In the genomic region with DNA sequence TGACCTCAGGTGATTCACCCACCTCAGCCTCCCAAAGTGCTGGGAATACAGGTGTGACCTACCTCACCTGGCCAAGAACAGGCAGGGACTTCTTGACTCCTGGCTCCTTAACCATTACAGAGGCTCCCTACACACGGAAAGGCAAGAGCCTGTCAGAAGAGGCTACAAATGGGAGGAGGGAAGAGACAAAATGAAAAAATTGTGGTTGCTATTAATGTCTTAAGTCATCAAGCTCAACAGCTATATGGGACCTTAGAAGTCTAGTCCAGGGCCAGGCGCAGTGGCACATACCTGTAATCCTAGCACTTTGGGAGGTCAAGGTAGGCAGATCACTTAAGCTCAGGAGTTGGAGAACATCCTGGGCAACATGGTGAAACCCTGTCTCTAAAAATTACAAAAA, we compare ENCODE assay signal across 32 cellular contexts. TPM values are rescaled to one million over a fixed set of nuclear protein-coding genes. Genes with fewer than 3 reads are reported as not detected.
"Had no signal": no experiment of that assay in that cellular context is flagged by ENCODE, and none has a peak within 500 bp of the region (broad histone marks: within the 10 kb centered on the region; RNA-seq: fewer than 3 reads in every experiment).

No MANE protein-coding gene starts in this region.

- H3K27me3 Mint-ChIP-seq: dendritic cell treated with granulocyte-macrophage colony-stimulating factor and Interleukin-4, amounts not matched to agents 40 ng/mL and 50 ng/mL, for 4 days; memory B cell; stimulated activated naive CD8-positive, alpha-beta T cell treated with anti-CD3 and anti-CD28 coated beads, Interleukin-15, amount 100 ng/mL, for 72 hours; type B pancreatic cell had no signal

- H3K4me2 ChIP-seq: neural progenitor cell had no signal

- H3K9me3 Mint-ChIP-seq: dendritic cell treated with granulocyte-macrophage colony-stimulating factor and Interleukin-4, amounts not matched to agents 40 ng/mL and 50 ng/mL, for 4 days; immature natural killer cell; memory B cell; nephron; neural progenitor cell; stimulated activated naive CD8-positive, alpha-beta T cell treated with anti-CD3 and anti-CD28 coated beads, Interleukin-15, amount 100 ng/mL, for 72 hours; type B pancreatic cell had no signal

- H3K4me3 ChIP-seq: colonic mucosa, heart right ventricle, lung, mucosa of descending colon, neural progenitor cell, sigmoid colon, thyroid gland had no signal

- H3K36me3 Mint-ChIP-seq: immature natural killer cell; memory B cell; mesothelial cell of epicardium; naive thymus-derived CD4-positive, alpha-beta T cell; neural progenitor cell; type B pancreatic cell had no signal

- H3K9me3 ChIP-seq: colonic mucosa, heart right ventricle, mucosa of descending colon, psoas muscle, sigmoid colon, thyroid gland had no signal

- H3K4me1 ChIP-seq: colonic mucosa, neural progenitor cell, sigmoid colon, thyroid gland had no signal

- ATAC-seq: heart right ventricle; mucosa of descending colon; naive thymus-derived CD4-positive, alpha-beta T cell; right cardiac atrium; stimulated activated naive CD8-positive, alpha-beta T cell treated with anti-CD3 and anti-CD28 coated beads, Interleukin-15, amount 100 ng/mL, for 72 hours had no signal

- H2AFZ ChIP-seq: neural progenitor cell had no signal

- H3K27ac Mint-ChIP-seq: dendritic cell treated with granulocyte-macrophage colony-stimulating factor and Interleukin-4, amounts not matched to agents 40 ng/mL and 50 ng/mL, for 4 days; immature natural killer cell; memory B cell; mesothelial cell of epicardium; naive thymus-derived CD4-positive, alpha-beta T cell; neural progenitor cell; stimulated activated naive CD8-positive, alpha-beta T cell treated with anti-CD3 and anti-CD28 coated beads, Interleukin-15, amount 100 ng/mL, for 72 hours; type B pancreatic cell had no signal

- H3K4me3 Mint-ChIP-seq: dendritic cell treated with granulocyte-macrophage colony-stimulating factor and Interleukin-4, amounts not matched to agents 40 ng/mL and 50 ng/mL, for 4 days; immature natural killer cell; memory B cell; mesothelial cell of epicardium; naive thymus-derived CD4-positive, alpha-beta T cell; neural progenitor cell; stimulated activated naive CD8-positive, alpha-beta T cell treated with anti-CD3 and anti-CD28 coated beads, Interleukin-15, amount 100 ng/mL, for 72 hours; type B pancreatic cell had no signal

- H3K27ac ChIP-seq: colonic mucosa, heart right ventricle, neural progenitor cell, sigmoid colon, thyroid gland had no signal

- H3K27me3 ChIP-seq: colonic mucosa, heart right ventricle, neural progenitor cell, sigmoid colon, thyroid gland had no signal

- H3K9ac ChIP-seq: neural progenitor cell had no signal

- H3K4me1 Mint-ChIP-seq: immature natural killer cell; memory B cell; naive thymus-derived CD4-positive, alpha-beta T cell; neural progenitor cell; stimulated activated naive CD8-positive, alpha-beta T cell treated with anti-CD3 and anti-CD28 coated beads, Interleukin-15, amount 100 ng/mL, for 72 hours had no signal

- FAIRE-seq: small intestine, urothelium cell line had no signal

- DNase-seq: central memory CD4-positive, alpha-beta T cell; colonic mucosa; effector CD8-positive, alpha-beta T cell; foreskin melanocyte; glutamatergic neuron; heart right ventricle; immature natural killer cell; islet precursor cell; mucosa of descending colon; naive thymus-derived CD4-positive, alpha-beta T cell; psoas muscle; right cardiac atrium; sigmoid colon; small intestine; stimulated activated CD4-positive, alpha-beta T cell treated with anti-CD3 and anti-CD28 coated beads, Interleukin-12 subunit alpha, Interleukin-12 subunit beta, amount 100 ng/mL, for 4 hours; stimulated activated CD4-positive, alpha-beta T cell treated with anti-CD3 and anti-CD28 coated beads, Interleukin-1b, Interleukin-23, amount 100 ng/mL, for 48 hours; stimulated activated CD4-positive, alpha-beta T cell treated with anti-CD3 and anti-CD28 coated beads, Interleukin-4, amount 100 ng/mL, for 1 hour; stimulated activated CD8-positive, alpha-beta memory T cell treated with anti-CD3 and anti-CD28 coated beads, Interleukin-4, amount 100 ng/mL, for 48 hours; stimulated activated naive CD4-positive, alpha-beta T cell; stimulated activated naive CD8-positive, alpha-beta T cell treated with anti-CD3 and anti-CD28 coated beads, Interleukin-15, amount 100 ng/mL, for 72 hours; thyroid gland had no signal

- H3K36me3 ChIP-seq: colonic mucosa, heart right ventricle, neural progenitor cell, sigmoid colon, thyroid gland had no signal

RNA-seq across cellular contexts. Expression of a gene that starts 11.5 kb away (rescaled TPM):
- total RNA-seq: chondrocyte, fibroblast of lung, mesothelial cell of epicardium, osteocyte had no signal
- polyA plus RNA-seq: fibroblast of lung; naive thymus-derived CD4-positive, alpha-beta T cell had no signal
